In the genomic region with DNA sequence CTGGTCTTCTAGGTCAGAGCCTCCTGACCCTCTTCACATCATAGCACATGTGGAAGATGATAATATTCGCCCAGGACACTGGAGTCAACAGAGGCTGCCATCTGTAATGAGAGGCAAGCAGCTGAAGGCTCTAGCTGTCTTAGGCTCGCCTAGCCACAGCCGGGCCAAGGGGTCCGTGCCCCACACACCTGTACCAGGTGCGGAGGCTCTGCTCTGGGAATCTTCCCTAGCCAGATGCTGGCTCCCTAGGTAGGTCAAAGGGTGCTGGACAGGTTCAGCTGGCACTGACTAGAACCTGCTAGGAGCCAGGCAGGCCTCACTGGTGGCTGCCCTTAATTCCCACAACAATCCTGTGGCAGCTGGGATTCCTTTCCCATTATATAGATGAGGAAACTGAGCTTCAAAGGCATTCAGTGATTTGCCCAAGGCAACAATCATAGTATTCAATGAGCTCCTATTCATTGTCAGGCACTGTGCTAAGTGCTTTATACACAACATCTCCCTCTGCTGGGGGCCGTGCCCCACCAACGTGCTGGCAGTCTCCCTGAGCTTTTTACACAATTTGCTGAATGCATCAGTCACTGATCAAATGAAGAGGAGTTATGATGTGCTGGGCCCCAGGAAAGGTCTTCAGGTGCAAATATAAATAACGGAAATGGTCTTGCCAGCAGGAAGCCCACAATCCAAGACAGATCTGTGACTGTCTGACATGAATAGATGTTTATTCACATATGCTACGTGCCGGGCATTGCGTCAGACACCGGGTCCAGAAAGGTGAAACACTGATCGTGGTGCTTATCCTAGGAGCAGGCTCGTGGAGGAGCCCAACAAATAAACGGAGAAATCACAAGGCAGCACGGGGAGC, we compare ENCODE assay signal across 1 cellular context.
TF ChIP-seq lines count a peak whose summit lies in the region.

No MANE protein-coding gene starts in this region.

TF ChIP-seq in H1, 55 proteins besides CTCF, POLR2A, EP300 and RAD21:
- no peak for TF ChIP-seq RBBP5 (IDR thresholded peaks at IDR 0.05; ENCODE audit: borderline replicate concordance, low read depth, low read length)
- TF ChIP-seq SP1 (IDR thresholded peaks at IDR 0.05; ENCODE audit: low read depth, low read length) = no peak
- no peak for TF ChIP-seq PHF8 (conservative IDR thresholded peaks at IDR 0.05; ENCODE audit: low read depth, low read length)
- no peak for TF ChIP-seq RNF2 (IDR thresholded peaks at IDR 0.05; ENCODE audit: borderline replicate concordance, low read depth, low read length, missing control alignments, poor library complexity, severe bottlenecking)
- TF ChIP-seq BRCA1 (IDR thresholded peaks at IDR 0.05; ENCODE audit: low read depth, low read length) = no peak
- no peak for TF ChIP-seq HDAC6 (IDR thresholded peaks at IDR 0.05; ENCODE audit: low read depth, low read length)
- no peak for TF ChIP-seq NRF1 (IDR thresholded peaks at IDR 0.05; ENCODE audit: low read depth, low read length)
- TF ChIP-seq YY1 (IDR thresholded peaks at IDR 0.05; ENCODE audit: low read depth, low read length) = no peak
- TF ChIP-seq KDM5A (IDR thresholded peaks at IDR 0.05; ENCODE audit: low read length) = no peak
- TF ChIP-seq TEAD4 (IDR thresholded peaks at IDR 0.05; ENCODE audit: low read depth, low read length) = no peak
